In the genomic region with DNA sequence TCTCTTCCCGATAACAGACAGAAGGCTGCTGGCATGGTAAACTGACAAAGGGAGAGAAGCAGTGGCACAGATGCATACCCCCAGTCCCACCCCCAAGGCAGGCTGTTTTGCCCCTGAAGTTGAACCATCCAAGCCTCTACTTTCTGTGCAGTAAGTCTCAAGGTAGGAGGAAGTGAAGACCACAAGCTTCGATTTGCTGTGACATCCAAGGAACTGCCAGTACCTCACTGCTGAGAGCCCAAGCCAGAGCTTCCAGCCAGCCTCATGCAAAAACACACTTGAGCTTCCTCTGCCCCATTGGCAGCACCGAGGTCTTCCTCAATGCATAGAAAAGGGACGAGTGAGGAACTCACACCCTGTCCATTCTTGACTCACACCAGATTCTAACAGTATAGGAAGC, we compare ENCODE assay signal across 7 cellular contexts.
DNase-seq lines count a peak whose midpoint lies in the region; ATAC-seq, FAIRE-seq and TF ChIP-seq lines count a peak whose summit lies in the region.
"Not testable (repeated sequence)": the region's sequence is repeated elsewhere in the genome, so short reads cannot be mapped to it uniquely, and the experiment has no call there.

No MANE protein-coding gene starts in this region.

- intact Hi-C loops in K562 (cut with micrococcal nuclease); naive thymus-derived CD4-positive, alpha-beta T cell (cut with micrococcal nuclease): not testable (repeated sequence)

- not testable (repeated sequence) for H2AFZ ChIP-seq in DND-41 (ENCODE audit: low read depth, low read length); Loucy (ENCODE audit: low read length); SU-DHL-6 (ENCODE audit: low read depth, low read length, severe bottlenecking); K562 (ENCODE audit: low read depth, low read length)

- CTCF ChIA-PET in activated CD8-positive, alpha-beta T cell treated with anti-CD3 and anti-CD28 coated beads, Interleukin-2, amount 10 ng/mL, durations not matched to agents 7 days and 5 days (lab: Charles Lee); K562 (lab: Yijun Ruan, JAX; ENCODE audit: low intra/inter-chr PET ratio); naive thymus-derived CD4-positive, alpha-beta T cell (lab: Charles Lee): not testable (repeated sequence)

- H3K27ac Mint-ChIP-seq in activated CD8-positive, alpha-beta T cell treated with anti-CD3 and anti-CD28 coated beads, Interleukin-2, amount 10 ng/mL, durations not matched to agents 7 days and 5 days: peak overlapping the region; percentile 76
- H3K27ac Mint-ChIP-seq in naive thymus-derived CD4-positive, alpha-beta T cell: peak overlapping the region in 1 of 9 donors; percentile 66
- H3K27ac Mint-ChIP-seq in stimulated activated memory B cell treated with anti-CD40 and anti-IgM and Interleukin-4, amounts not matched to agents 10 μg/mL and 1 μg/mL and 100 μg/mL, for 72 hours: peak overlapping the region; percentile 76

- peak; percentile 92 for ATAC-seq in DND-41 (ENCODE audit: insufficient read depth, low read depth)
- ATAC-seq in activated CD8-positive, alpha-beta T cell treated with anti-CD3 and anti-CD28 coated beads, Interleukin-2, amount 10 ng/mL, durations not matched to agents 7 days and 5 days: peak; percentile 45
- ATAC-seq in K562: not testable (repeated sequence)
- ATAC-seq in naive thymus-derived CD4-positive, alpha-beta T cell: peak; percentile 39
- peak; percentile 31 for ATAC-seq in stimulated activated memory B cell treated with anti-CD40 and anti-IgM and Interleukin-4, amounts not matched to agents 10 μg/mL and 1 μg/mL and 100 μg/mL, for 72 hours

- not testable (repeated sequence) for H3K27me3 ChIP-seq in DND-41 (ENCODE audit: insufficient read depth, low read length, poor library complexity); Loucy (ENCODE audit: insufficient read depth, low read length, poor library complexity, severe bottlenecking); SU-DHL-6 (ENCODE audit: low read length); K562 (ENCODE audit: control insufficient read depth in 2 of 2, insufficient read depth in 2 of 2, low read length in 2 of 2); naive thymus-derived CD4-positive, alpha-beta T cell (ENCODE audit: control insufficient read depth in 2 of 2, insufficient read depth in 2 of 2, low read length in 2 of 2)

- not testable (repeated sequence) for H3K9ac ChIP-seq in DND-41 (ENCODE audit: low read depth, low read length); Loucy (ENCODE audit: low read depth, low read length, poor library complexity, severe bottlenecking); SU-DHL-6 (ENCODE audit: low read length)
- peak overlapping the region in 1 of 2 experiments; percentile 9; a peak in 1 of 4 replicates for H3K9ac ChIP-seq in K562 (ENCODE audit: insufficient read depth in 1 of 2, low read depth in 2 of 2, low read length in 2 of 2)

- H3K27ac ChIP-seq in DND-41 (ENCODE audit: low read length): peak overlapping the region; percentile 68
- H3K27ac ChIP-seq in SU-DHL-6 (ENCODE audit: low read depth, low read length): peak overlapping the region; percentile 47
- not testable (repeated sequence) for H3K27ac ChIP-seq in K562 (ENCODE audit: extremely low read depth, low read depth, low read length); naive thymus-derived CD4-positive, alpha-beta T cell (ENCODE audit: low read depth, low read length)

- FAIRE-seq in K562 (lab: Jason Lieb, UNC): not testable (repeated sequence)

- WGBS in K562 (ENCODE audit: insufficient coverage, low coverage, missing lambda C conversion rate): 50% methylated on average over 4 of the region's 4 CpGs

- H3K9me3 ChIP-seq in DND-41 (ENCODE audit: insufficient read depth, low read length, severe bottlenecking); Loucy (ENCODE audit: insufficient read depth, low read depth, low read length); SU-DHL-6 (ENCODE audit: insufficient read depth, low read length); K562 (replicated peaks; ENCODE audit: control insufficient read depth, insufficient read depth, low read depth, low read length); naive thymus-derived CD4-positive, alpha-beta T cell (ENCODE audit: control insufficient read depth in 2 of 3, low read length in 3 of 3): not testable (repeated sequence)

- not testable (repeated sequence) for BruUV-seq in K562 (replicated peaks; lab: Mats Ljungman, UMichigan)

- H3K4me3 ChIP-seq in DND-41 (ENCODE audit: low read depth in 1 of 2, low read length in 2 of 2); Loucy (ENCODE audit: low read length, poor library complexity, severe bottlenecking); SU-DHL-6 (ENCODE audit: insufficient read depth, low read length, poor library complexity, severe bottlenecking); K562; naive thymus-derived CD4-positive, alpha-beta T cell (ENCODE audit: low read length): not testable (repeated sequence)

- POLR2A ChIA-PET in activated CD8-positive, alpha-beta T cell treated with anti-CD3 and anti-CD28 coated beads, Interleukin-2, amount 10 ng/mL, durations not matched to agents 7 days and 5 days (lab: Charles Lee); K562 (lab: Yijun Ruan, JAX); naive thymus-derived CD4-positive, alpha-beta T cell (lab: Charles Lee): not testable (repeated sequence)

- not testable (repeated sequence) for H3K4me2 ChIP-seq in DND-41 (ENCODE audit: insufficient read depth, low read length); K562 (ENCODE audit: insufficient read depth, low read length)
- H3K4me2 ChIP-seq in Loucy (ENCODE audit: low read depth, low read length, poor library complexity, severe bottlenecking): peak overlapping the region; percentile 34
- peak overlapping the region; percentile 18 for H3K4me2 ChIP-seq in SU-DHL-6 (ENCODE audit: low read depth, low read length, poor library complexity, severe bottlenecking)

- H3K79me2 ChIP-seq in DND-41 (ENCODE audit: insufficient read depth, low read length): peaks cover 29% of the 10 kb centered on the region
- not testable (repeated sequence) for H3K79me2 ChIP-seq in Loucy (ENCODE audit: insufficient read depth, low read length); SU-DHL-6 (ENCODE audit: insufficient read depth, low read length)
- H3K79me2 ChIP-seq in K562 (ENCODE audit: control insufficient read depth, insufficient read depth, low read length): peaks cover 50% of the 10 kb centered on the region

- H3K9me3 Mint-ChIP-seq in activated CD8-positive, alpha-beta T cell treated with anti-CD3 and anti-CD28 coated beads, Interleukin-2, amount 10 ng/mL, durations not matched to agents 7 days and 5 days (ENCODE audit: insufficient read depth); naive thymus-derived CD4-positive, alpha-beta T cell; stimulated activated memory B cell treated with anti-CD40 and anti-IgM and Interleukin-4, amounts not matched to agents 10 μg/mL and 1 μg/mL and 100 μg/mL, for 72 hours: not testable (repeated sequence)

- TF ChIP-seq CTCF in DND-41 (IDR thresholded peaks at IDR 0.05; ENCODE audit: borderline replicate concordance, extremely low read depth, low read length, poor library complexity, severe bottlenecking); Loucy (conservative IDR thresholded peaks at IDR 0.05; ENCODE audit: low read length); SU-DHL-6 (IDR thresholded peaks at IDR 0.05; ENCODE audit: insufficient read depth, low read length, poor library complexity, severe bottlenecking); K562 (IDR thresholded peaks at IDR 0.05 in 2 of 3, conservative IDR thresholded peaks at IDR 0.05 in 1 of 3; ENCODE audit: insufficient read depth in 2 of 3, low read depth in 1 of 3, low read length in 3 of 3): not testable (repeated sequence)

- not testable (repeated sequence) for H3K36me3 ChIP-seq in DND-41 (ENCODE audit: insufficient read depth, low read length); Loucy (ENCODE audit: insufficient read depth, low read length); SU-DHL-6 (ENCODE audit: low read length); K562 (ENCODE audit: control insufficient read depth, insufficient read depth, low read length); naive thymus-derived CD4-positive, alpha-beta T cell (ENCODE audit: control insufficient read depth in 2 of 3, insufficient read depth in 3 of 3, low read length in 3 of 3)

- not testable (repeated sequence) for H3F3A ChIP-seq in Loucy (ENCODE audit: low read depth); SU-DHL-6 (ENCODE audit: insufficient read depth)

- DNase-seq in DND-41: peak; percentile 61
- not testable (repeated sequence) for DNase-seq in activated CD8-positive, alpha-beta T cell treated with anti-CD3 and anti-CD28 coated beads, Interleukin-2, amount 10 ng/mL, durations not matched to agents 7 days and 5 days; K562 (ENCODE audit: extremely low read depth in 1 of 4, low spot score in 3 of 4)
- DNase-seq in naive thymus-derived CD4-positive, alpha-beta T cell: peak in 1 of 9 donors; percentile 8

- not testable (repeated sequence) for H3K9me2 ChIP-seq in Loucy (replicated peaks; ENCODE audit: low read depth, low read length); SU-DHL-6 (replicated peaks; ENCODE audit: insufficient read depth, low read length)

- not testable (repeated sequence) for TF ChIP-seq RAD21 in K562 (CRISPR knock-in tag; conservative IDR thresholded peaks at IDR 0.05 in 1 of 2, IDR thresholded peaks at IDR 0.05 in 1 of 2)

- in situ Hi-C loops in K562 (cut with MboI): not testable (repeated sequence)

- H3K4me1 ChIP-seq in DND-41 (ENCODE audit: insufficient read depth, low read length) (peaks cover 15% of the 10 kb centered on the region), K562 (replicated peaks in 1 of 2; ENCODE audit: control insufficient read depth in 2 of 2, insufficient read depth in 2 of 2, low read length in 2 of 2) (peaks cover 7 to 11% of the 10 kb centered on the region in 2 experiments; a peak in 3 of 5 replicates)
- H3K4me1 ChIP-seq in Loucy (ENCODE audit: insufficient read depth, low read length, poor library complexity, severe bottlenecking); naive thymus-derived CD4-positive, alpha-beta T cell (ENCODE audit: control insufficient read depth in 2 of 2, insufficient read depth in 2 of 2, low read length in 2 of 2): not testable (repeated sequence)

- not testable (repeated sequence) for H3K4me3 Mint-ChIP-seq in activated CD8-positive, alpha-beta T cell treated with anti-CD3 and anti-CD28 coated beads, Interleukin-2, amount 10 ng/mL, durations not matched to agents 7 days and 5 days; stimulated activated memory B cell treated with anti-CD40 and anti-IgM and Interleukin-4, amounts not matched to agents 10 μg/mL and 1 μg/mL and 100 μg/mL, for 72 hours
- peak overlapping the region in 2 of 10 donors; percentile 4 to 44 for H3K4me3 Mint-ChIP-seq in naive thymus-derived CD4-positive, alpha-beta T cell

- not testable (repeated sequence) for H3K9me1 ChIP-seq in K562 (ENCODE audit: control insufficient read depth, insufficient read depth, low read length)

- peaks cover 13% of the 10 kb centered on the region for H3K36me3 Mint-ChIP-seq in activated CD8-positive, alpha-beta T cell treated with anti-CD3 and anti-CD28 coated beads, Interleukin-2, amount 10 ng/mL, durations not matched to agents 7 days and 5 days (ENCODE audit: low read depth)
- peaks cover 0 to 18% (median 0%) of the 10 kb centered on the region in 5 donors for H3K36me3 Mint-ChIP-seq in naive thymus-derived CD4-positive, alpha-beta T cell
- H3K36me3 Mint-ChIP-seq in stimulated activated memory B cell treated with anti-CD40 and anti-IgM and Interleukin-4, amounts not matched to agents 10 μg/mL and 1 μg/mL and 100 μg/mL, for 72 hours: not testable (repeated sequence)

- TF ChIP-seq POLR2A in K562 (conservative IDR thresholded peaks at IDR 0.05): not testable (repeated sequence)

- H4K20me1 ChIP-seq in DND-41 (ENCODE audit: insufficient read depth, low read length); Loucy (ENCODE audit: insufficient read depth, low read length, poor library complexity, severe bottlenecking); SU-DHL-6 (ENCODE audit: low read depth, low read length); K562 (replicated peaks; ENCODE audit: control insufficient read depth, insufficient read depth, low read length): not testable (repeated sequence)

- not testable (repeated sequence) for TF ChIP-seq EP300 in K562 (IDR thresholded peaks at IDR 0.05; ENCODE audit: low read length)

- H3K4me1 Mint-ChIP-seq in activated CD8-positive, alpha-beta T cell treated with anti-CD3 and anti-CD28 coated beads, Interleukin-2, amount 10 ng/mL, durations not matched to agents 7 days and 5 days (ENCODE audit: low read depth): peaks cover 34% of the 10 kb centered on the region
- peaks cover 0 to 32% (median 4%) of the 10 kb centered on the region in 7 donors for H3K4me1 Mint-ChIP-seq in naive thymus-derived CD4-positive, alpha-beta T cell
- peaks cover 40% of the 10 kb centered on the region for H3K4me1 Mint-ChIP-seq in stimulated activated memory B cell treated with anti-CD40 and anti-IgM and Interleukin-4, amounts not matched to agents 10 μg/mL and 1 μg/mL and 100 μg/mL, for 72 hours

- H3K27me3 Mint-ChIP-seq in activated CD8-positive, alpha-beta T cell treated with anti-CD3 and anti-CD28 coated beads, Interleukin-2, amount 10 ng/mL, durations not matched to agents 7 days and 5 days (ENCODE audit: low read depth); naive thymus-derived CD4-positive, alpha-beta T cell; stimulated activated memory B cell treated with anti-CD40 and anti-IgM and Interleukin-4, amounts not matched to agents 10 μg/mL and 1 μg/mL and 100 μg/mL, for 72 hours: not testable (repeated sequence)
